Comparison of ENCODE assay signal across 8 cellular contexts in the genomic region with DNA sequence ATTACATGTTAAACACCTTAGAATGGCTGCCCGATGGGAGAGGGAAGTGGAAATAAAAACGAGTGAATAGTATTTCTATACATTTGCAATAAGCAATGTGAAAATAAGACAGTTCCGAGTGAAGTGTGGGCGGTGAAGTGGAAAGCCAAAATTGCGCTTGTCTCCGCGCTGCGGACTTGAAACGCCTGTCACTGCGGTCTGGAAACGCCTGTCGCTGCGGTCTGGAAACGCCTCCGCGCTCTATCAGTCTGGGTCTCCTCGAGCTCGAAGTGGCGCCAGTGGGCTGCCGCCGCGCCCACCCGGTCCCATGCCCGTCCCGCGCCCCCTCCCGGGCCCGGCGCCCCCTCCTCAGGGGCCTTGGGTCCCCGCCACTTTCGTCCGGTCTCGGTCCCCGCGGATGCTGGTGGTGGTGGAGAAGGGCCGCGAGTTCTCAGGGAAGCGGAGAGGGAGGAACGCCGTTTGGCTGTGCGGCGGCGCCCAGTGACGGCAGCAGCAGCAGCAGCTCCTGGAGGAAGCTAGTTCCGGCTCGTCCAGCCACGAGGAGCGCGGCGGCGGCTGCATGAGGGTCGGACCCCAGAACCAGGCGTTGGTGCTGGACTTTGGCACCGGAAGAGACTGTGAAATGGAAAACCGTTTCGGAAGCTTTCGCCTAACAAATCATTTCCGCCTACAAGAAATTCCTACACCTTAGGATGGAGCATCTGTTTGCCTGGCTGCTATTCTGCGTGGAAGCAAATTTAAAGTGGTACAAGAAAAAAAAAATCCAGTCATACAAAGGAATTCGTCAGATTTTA. TPM values are rescaled to one million over a fixed set of nuclear protein-coding genes. Genes with fewer than 3 reads are reported as not detected.
DNase-seq lines count a peak whose midpoint lies in the region; ATAC-seq lines count a peak whose summit lies in the region.

No MANE protein-coding gene starts in this region.

- peaks cover 2% of the 10 kb centered on the region for H3K79me2 ChIP-seq in trophoblast cell (ENCODE audit: control insufficient read depth, insufficient read depth, low read length, poor library complexity)

- H4K91ac ChIP-seq in trophoblast cell (ENCODE audit: low read depth, low read length), result peak overlapping the region; percentile 61

- H2AFZ ChIP-seq in trophoblast cell (ENCODE audit: insufficient read depth, low read length, poor library complexity), result peak overlapping the region; percentile 91

- no peak overlapping the region for H3K9ac ChIP-seq in trophoblast cell (ENCODE audit: low read length)

- no peak overlapping the region for H3K4ac ChIP-seq in trophoblast cell (ENCODE audit: low read depth, low read length)

- peaks cover 5% of the 10 kb centered on the region for H3K79me1 ChIP-seq in trophoblast cell (ENCODE audit: low read length)

- peak overlapping the region; percentile 63 for H3K4me3 ChIP-seq in trophoblast cell (ENCODE audit: low read depth, low read length)

- ATAC-seq in GM19463 (IDR thresholded peaks at IDR 0.05; ENCODE audit: unreplicated experiment), result peak; percentile 40
- peak; percentile 84 to 85 for ATAC-seq in left cardiac atrium

- peak overlapping the region; percentile 73 for H3K14ac ChIP-seq in trophoblast cell (ENCODE audit: low read length)

- no peak overlapping the region for H4K12ac ChIP-seq in trophoblast cell (ENCODE audit: low read depth, low read length)

- no peaks in the 10 kb centered on the region for H3K36me3 ChIP-seq in trophoblast cell (ENCODE audit: control insufficient read depth in 1 of 2, insufficient read depth in 2 of 2, low read length in 2 of 2)

- peaks cover 5 to 9% of the 10 kb centered on the region in 2 experiments for H3K4me1 ChIP-seq in trophoblast cell (ENCODE audit: control insufficient read depth in 1 of 2, insufficient read depth in 2 of 2, low read length in 2 of 2)

- WGBS in trophoblast cell (ENCODE audit: extremely low coverage, insufficient coverage, insufficient read length), result no CpG with 5 or more reads among the region's 60 CpGs

- H2BK12ac ChIP-seq in trophoblast cell (ENCODE audit: low read length), result peak overlapping the region; percentile 43

- intact Hi-C loops in left cardiac atrium (cut with DNase I), result no loop called here

- H3K9me3 ChIP-seq in trophoblast cell (ENCODE audit: insufficient read depth, low read depth, low read length), result no peaks in the 10 kb centered on the region

- H2AK5ac ChIP-seq in trophoblast cell (ENCODE audit: low read length), result no peak overlapping the region

- H3K27ac ChIP-seq in trophoblast cell (ENCODE audit: low read depth, low read length), result no peak overlapping the region

- H2BK5ac ChIP-seq in trophoblast cell (ENCODE audit: low read depth, low read length, poor library complexity), result no peak overlapping the region

- H3K18ac ChIP-seq in trophoblast cell (ENCODE audit: low read length), result no peak overlapping the region

- H4K8ac ChIP-seq in trophoblast cell (ENCODE audit: low read depth, low read length), result peak overlapping the region; percentile 74

- peak; percentile 75 for DNase-seq in Ammon's horn (ENCODE audit: low spot score)
- peak; percentile 87 for DNase-seq in NCI-H1092 treated with DMSO at 0.1 percent for 48 hours (lab: John Stamatoyannopoulos, UW)
- DNase-seq in T follicular helper cell (ENCODE audit: low read depth), result peak; percentile 33
- peak; percentile 71 for DNase-seq in amniotic epithelial cell (ENCODE audit: low read depth)
- DNase-seq in left cardiac atrium, result peak; percentile 89
- peak; percentile 61 to 77 for DNase-seq in trophoblast cell
- DNase-seq in ureter (ENCODE audit: low spot score), result peak; percentile 64

- H2BK120ac ChIP-seq in trophoblast cell (ENCODE audit: insufficient read depth, low read length, poor library complexity), result peak overlapping the region; percentile 39

- H3K23ac ChIP-seq in trophoblast cell (ENCODE audit: low read length), result no peak overlapping the region

- H3K4me2 ChIP-seq in trophoblast cell (ENCODE audit: low read length), result peak overlapping the region; percentile 68

- H3K27me3 ChIP-seq in trophoblast cell (ENCODE audit: insufficient read depth, low read length), result peaks cover 25% of the 10 kb centered on the region

RNA-seq across cellular contexts. Expression of gene NCR3LG1, which starts 1.8 kb away (rescaled TPM):
- total RNA-seq in left cardiac atrium, result 1 to 10 TPM; 1.9 to 4.2 TPM
- 0.47 and 0.55 TPM in 2 replicates for polyA plus RNA-seq in trophoblast cell (2013)
- 3.4 TPM for total RNA-seq in ureter

RNA-seq across cellular contexts. Expression of gene KCNJ11, which starts 35.0 kb away (rescaled TPM):
- total RNA-seq in left cardiac atrium (10 to 100 TPM; 11.3 to 21.2 TPM), ureter (0.70 TPM)
- 0.05 TPM in 1 of 2 replicates, not detected in the other for polyA plus RNA-seq in trophoblast cell (2013)

Comparison
In these comparisons a context has a peak if more than half of its experiments do, and no peak if none do; other contexts are left out.
1. DNase-seq: peak in every context shown above with its lines; median percentile 89 in left cardiac atrium; 87 in NCI-H1092 treated with DMSO at 0.1 percent for 48 hours; 75 in Ammon's horn; 71 in amniotic epithelial cell; 69 in trophoblast cell; 64 in ureter; 33 in T follicular helper cell.